1 cellular context compared by ENCODE assay signal in the genomic region with DNA sequence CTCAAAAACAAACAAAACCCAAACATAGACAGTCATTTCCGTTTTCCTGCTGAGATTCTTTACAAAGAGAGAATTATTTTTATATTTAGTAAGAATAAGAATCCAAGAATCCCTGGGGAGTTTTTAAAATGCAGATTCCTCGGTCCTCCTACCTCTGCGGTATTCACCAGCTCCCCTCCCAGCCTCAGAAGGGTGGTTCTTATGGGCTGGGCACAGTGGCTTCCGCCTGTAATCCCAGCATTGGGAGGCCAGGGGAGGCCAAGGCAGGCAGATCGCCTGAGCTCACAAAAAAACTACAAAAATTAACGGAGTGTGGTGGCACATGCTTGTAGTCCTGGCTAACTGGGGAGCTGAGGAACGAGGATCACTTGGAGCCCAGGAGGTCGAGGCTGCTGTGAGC.
TF ChIP-seq lines count a peak whose summit lies in the region.

No MANE protein-coding gene starts in this region.

TF ChIP-seq in IMR-90, 13 proteins besides CTCF, POLR2A, EP300 and RAD21:
- TF ChIP-seq FOS (IDR thresholded peaks at IDR 0.05; ENCODE audit: low read depth, low read length), result no peak
- no peak for TF ChIP-seq RCOR1 (IDR thresholded peaks at IDR 0.05; ENCODE audit: insufficient replicate concordance, low read length)
- TF ChIP-seq MAZ (IDR thresholded peaks at IDR 0.05; ENCODE audit: borderline replicate concordance, low read depth, low read length), result no peak
- no peak for TF ChIP-seq CEBPB (IDR thresholded peaks at IDR 0.05; ENCODE audit: low read depth, low read length)
- no peak for TF ChIP-seq BHLHE40 (IDR thresholded peaks at IDR 0.05; ENCODE audit: low read depth, low read length)
- no peak for TF ChIP-seq MXI1 (IDR thresholded peaks at IDR 0.05; ENCODE audit: borderline replicate concordance, low read depth, low read length)
- no peak for TF ChIP-seq RFX5 (IDR thresholded peaks at IDR 0.05; ENCODE audit: low read depth, low read length)
- TF ChIP-seq CHD1 (IDR thresholded peaks at IDR 0.05; ENCODE audit: low read depth, low read length), result no peak
- TF ChIP-seq MAFK (IDR thresholded peaks at IDR 0.05; ENCODE audit: low read depth, low read length), result no peak
- no peak for TF ChIP-seq SMC3 (IDR thresholded peaks at IDR 0.05; ENCODE audit: low read depth, low read length)
- TF ChIP-seq, protein P1, sequence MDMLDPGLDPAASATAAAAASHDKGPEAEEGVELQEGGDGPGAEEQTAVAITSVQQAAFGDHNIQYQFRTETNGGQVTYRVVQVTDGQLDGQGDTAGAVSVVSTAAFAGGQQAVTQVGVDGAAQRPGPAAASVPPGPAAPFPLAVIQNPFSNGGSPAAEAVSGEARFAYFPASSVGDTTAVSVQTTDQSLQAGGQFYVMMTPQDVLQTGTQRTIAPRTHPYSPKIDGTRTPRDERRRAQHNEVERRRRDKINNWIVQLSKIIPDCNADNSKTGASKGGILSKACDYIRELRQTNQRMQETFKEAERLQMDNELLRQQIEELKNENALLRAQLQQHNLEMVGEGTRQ (IDR thresholded peaks at IDR 0.05; ENCODE audit: low read depth, low read length), result no peak
- TF ChIP-seq, protein P2, sequence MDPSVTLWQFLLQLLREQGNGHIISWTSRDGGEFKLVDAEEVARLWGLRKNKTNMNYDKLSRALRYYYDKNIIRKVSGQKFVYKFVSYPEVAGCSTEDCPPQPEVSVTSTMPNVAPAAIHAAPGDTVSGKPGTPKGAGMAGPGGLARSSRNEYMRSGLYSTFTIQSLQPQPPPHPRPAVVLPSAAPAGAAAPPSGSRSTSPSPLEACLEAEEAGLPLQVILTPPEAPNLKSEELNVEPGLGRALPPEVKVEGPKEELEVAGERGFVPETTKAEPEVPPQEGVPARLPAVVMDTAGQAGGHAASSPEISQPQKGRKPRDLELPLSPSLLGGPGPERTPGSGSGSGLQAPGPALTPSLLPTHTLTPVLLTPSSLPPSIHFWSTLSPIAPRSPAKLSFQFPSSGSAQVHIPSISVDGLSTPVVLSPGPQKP (IDR thresholded peaks at IDR 0.05; ENCODE audit: borderline replicate concordance, low read depth, low read length), result no peak
- no peak for TF ChIP-seq NFE2L2 (IDR thresholded peaks at IDR 0.05; ENCODE audit: low read depth, low read length)
